Comparison of ENCODE assay signal across 21 cellular contexts in genomic region chr17:1126327-1126726, GRCh38.
"Had no signal": no experiment of that assay in that cellular context is flagged by ENCODE, and none has a peak within 500 bp of the region (broad histone marks: within the 10 kb centered on the region; RNA-seq: fewer than 3 reads in every experiment).

No MANE protein-coding gene starts in this region.

- H3K9me3 ChIP-seq: left ventricle myocardium inferior, pancreas had no signal

- DNase-seq: activated CD4-positive, alpha-beta T cell treated with anti-CD3 and anti-CD28 coated beads, Interleukin-2, amount 10 ng/mL, durations not matched to agents 24 days and 14 days; activated CD4-positive, CD25-positive, alpha-beta regulatory T cell; activated CD8-positive, alpha-beta T cell treated with anti-CD3 and anti-CD28 coated beads for 36 hours; activated naive CD4-positive, alpha-beta T cell; activated naive CD8-positive, alpha-beta T cell treated with anti-CD3 and anti-CD28 coated beads, Interleukin-2, amount 10 ng/mL, durations not matched to agents 7 days and 5 days; activated T-cell treated with anti-CD3 and anti-CD28 coated beads, Interleukin-2, amount 50 U/mL, for 1 hour; brain microvascular endothelial cell; effector memory CD4-positive, alpha-beta T cell; foreskin keratinocyte; hippocampal formation; islet precursor cell; left ventricle myocardium inferior; pancreas; stimulated activated CD4-positive, alpha-beta T cell treated with anti-CD3 and anti-CD28 coated beads, Interleukin-12 subunit alpha, Interleukin-12 subunit beta, amount 100 ng/mL, for 4 hours; stimulated activated CD4-positive, alpha-beta T cell treated with anti-CD3 and anti-CD28 coated beads, Interleukin-2, amount 100 ng/mL, for 24 hours; stimulated activated naive CD4-positive, alpha-beta T cell treated with Interleukin-2 at 50 U/mL for 16 hours; T-cell; T-helper 9 cell; trophoblast cell had no signal

- H3K27ac Mint-ChIP-seq: activated CD4-positive, alpha-beta T cell treated with anti-CD3 and anti-CD28 coated beads, Interleukin-2, amount 10 ng/mL, durations not matched to agents 24 days and 14 days; activated CD8-positive, alpha-beta T cell treated with anti-CD3 and anti-CD28 coated beads for 36 hours; activated naive CD8-positive, alpha-beta T cell treated with anti-CD3 and anti-CD28 coated beads, Interleukin-2, amount 10 ng/mL, durations not matched to agents 7 days and 5 days; activated T-helper 17 cell treated with anti-CD3 and anti-CD28 coated beads, Interleukin-2, amount 50 U/mL, for 72 hours; neural progenitor cell; T-cell had no signal

- H3K4me1 ChIP-seq: foreskin keratinocyte had no signal

- H3K27me3 Mint-ChIP-seq: activated CD4-positive, alpha-beta T cell treated with anti-CD3 and anti-CD28 coated beads, Interleukin-2, amount 10 ng/mL, durations not matched to agents 24 days and 14 days; activated CD8-positive, alpha-beta T cell treated with anti-CD3 and anti-CD28 coated beads for 36 hours; activated naive CD8-positive, alpha-beta T cell treated with anti-CD3 and anti-CD28 coated beads, Interleukin-2, amount 10 ng/mL, durations not matched to agents 7 days and 5 days; activated T-helper 17 cell treated with anti-CD3 and anti-CD28 coated beads, Interleukin-2, amount 50 U/mL, for 72 hours; T-cell had no signal

- H3K27me3 ChIP-seq: brain microvascular endothelial cell, neural progenitor cell, pancreas had no signal

- H3K36me3 Mint-ChIP-seq: activated naive CD8-positive, alpha-beta T cell treated with anti-CD3 and anti-CD28 coated beads, Interleukin-2, amount 10 ng/mL, durations not matched to agents 7 days and 5 days; T-cell had no signal

- H3K9ac ChIP-seq: neural progenitor cell had no signal

- H3K9me3 Mint-ChIP-seq: activated CD4-positive, alpha-beta T cell treated with anti-CD3 and anti-CD28 coated beads, Interleukin-2, amount 10 ng/mL, durations not matched to agents 24 days and 14 days; activated naive CD8-positive, alpha-beta T cell treated with anti-CD3 and anti-CD28 coated beads, Interleukin-2, amount 10 ng/mL, durations not matched to agents 7 days and 5 days; activated T-helper 17 cell treated with anti-CD3 and anti-CD28 coated beads, Interleukin-2, amount 50 U/mL, for 72 hours; neural progenitor cell; T-cell had no signal

- H3K36me3 ChIP-seq: brain microvascular endothelial cell, neural progenitor cell, pancreas had no signal

- H3K4me2 ChIP-seq: neural progenitor cell had no signal

- H3K4me3 Mint-ChIP-seq: activated CD4-positive, alpha-beta T cell treated with anti-CD3 and anti-CD28 coated beads, Interleukin-2, amount 10 ng/mL, durations not matched to agents 24 days and 14 days; activated CD8-positive, alpha-beta T cell treated with anti-CD3 and anti-CD28 coated beads for 36 hours; activated naive CD8-positive, alpha-beta T cell treated with anti-CD3 and anti-CD28 coated beads, Interleukin-2, amount 10 ng/mL, durations not matched to agents 7 days and 5 days; activated T-helper 17 cell treated with anti-CD3 and anti-CD28 coated beads, Interleukin-2, amount 50 U/mL, for 72 hours; neural progenitor cell; T-cell had no signal

- H3K4me1 Mint-ChIP-seq: activated T-helper 17 cell treated with anti-CD3 and anti-CD28 coated beads, Interleukin-2, amount 50 U/mL, for 72 hours had no signal

- H2AFZ ChIP-seq: neural progenitor cell had no signal

- H3K27ac ChIP-seq: brain microvascular endothelial cell, foreskin keratinocyte, left ventricle myocardium inferior, neural progenitor cell, pancreas had no signal

- H3K4me3 ChIP-seq: left ventricle myocardium inferior, neural progenitor cell, pancreas had no signal
